Comparison of ENCODE assay signal across 8 cellular contexts in the genomic region with DNA sequence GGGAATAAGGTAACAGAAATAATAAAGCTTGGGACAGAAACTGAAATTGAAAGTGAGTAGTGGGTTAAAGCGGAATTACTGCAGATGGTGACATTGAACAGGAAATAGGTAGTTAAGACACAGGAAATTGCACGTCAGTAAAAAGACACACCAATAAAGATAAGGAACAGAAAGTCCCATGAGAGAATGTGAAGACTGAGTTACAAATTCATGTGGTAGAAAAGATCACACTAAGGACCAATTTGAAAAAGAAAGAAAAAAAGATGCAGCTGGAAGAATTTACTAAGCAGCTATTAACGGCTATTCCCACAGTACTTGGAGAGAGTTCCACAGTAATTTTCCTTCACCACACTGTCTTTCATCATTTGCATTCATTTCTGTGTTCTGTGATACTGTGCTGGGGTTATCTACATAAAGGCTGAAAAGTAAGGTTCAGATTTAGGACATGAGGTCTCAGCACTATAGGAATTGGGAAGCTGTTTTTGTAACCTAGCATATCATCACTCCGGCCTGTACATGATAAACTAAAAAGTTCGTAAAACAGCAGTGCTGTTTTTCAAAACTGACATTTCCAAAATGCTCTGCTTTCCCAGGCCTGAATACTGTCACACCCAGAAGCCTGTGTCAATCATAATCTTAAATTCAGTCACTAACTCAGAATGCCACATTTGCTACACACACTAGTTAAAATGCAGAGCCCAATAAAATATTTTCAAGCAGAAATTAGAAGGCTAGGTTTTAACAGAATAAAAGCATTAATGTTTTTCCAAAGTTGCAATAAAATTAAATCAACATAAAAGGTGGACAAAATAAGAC. TPM values are rescaled to one million over a fixed set of nuclear protein-coding genes. Genes with fewer than 3 reads are reported as not detected.
A peak's percentile ranks its signal among the peaks of the same experiment; 100 is the strongest.
DNase-seq lines count a peak whose midpoint lies in the region; ATAC-seq and TF ChIP-seq lines count a peak whose summit lies in the region.

No MANE protein-coding gene starts in this region.

- peaks cover 36% of the 10 kb centered on the region for H3K36me3 Mint-ChIP-seq in activated CD4-positive, alpha-beta T cell treated with anti-CD3 and anti-CD28 coated beads, Interleukin-2, amount 10 ng/mL, durations not matched to agents 24 days and 14 days (ENCODE audit: low read depth)

- peaks cover 19% of the 10 kb centered on the region for H3K4me1 Mint-ChIP-seq in activated CD4-positive, alpha-beta T cell treated with anti-CD3 and anti-CD28 coated beads, Interleukin-2, amount 10 ng/mL, durations not matched to agents 24 days and 14 days

- peaks cover 13% of the 10 kb centered on the region for H3K9me3 Mint-ChIP-seq in activated CD4-positive, alpha-beta T cell treated with anti-CD3 and anti-CD28 coated beads, Interleukin-2, amount 10 ng/mL, durations not matched to agents 24 days and 14 days

- DNase-seq in activated CD4-positive, alpha-beta T cell treated with anti-CD3 and anti-CD28 coated beads, Interleukin-2, amount 10 ng/mL, durations not matched to agents 24 days and 14 days, result peak; percentile 75
- DNase-seq in activated CD4-positive, alpha-beta T cell treated with anti-CD3 and anti-CD28 coated beads, Interleukin-2, amount 50 U/mL, for 4 hours, result no peak
- peak; percentile 93 for DNase-seq in OCI-M1 (lab: John Stamatoyannopoulos, UW)
- peak; percentile 40 for DNase-seq in fibroblast of the aortic adventitia (ENCODE audit: low read depth)
- DNase-seq in NCI-H1092 (lab: John Stamatoyannopoulos, UW), result no peak
- DNase-seq in COLO668 (lab: John Stamatoyannopoulos, UW; ENCODE audit: unreplicated experiment), result no peak

- intact Hi-C loops in activated CD4-positive, alpha-beta T cell treated with anti-CD3 and anti-CD28 coated beads, Interleukin-2, amount 10 ng/mL, durations not matched to agents 24 days and 14 days (cut with micrococcal nuclease), result loop anchor here (1.0 to 2.0 kb wide), 5 partner anchors 14 to 82 kb away; no protein-coding TSS in a partner anchor

- peak overlapping the region; percentile 91 for H3K27ac Mint-ChIP-seq in activated CD4-positive, alpha-beta T cell treated with anti-CD3 and anti-CD28 coated beads, Interleukin-2, amount 10 ng/mL, durations not matched to agents 24 days and 14 days

- peak; percentile 90 for ATAC-seq in HG02943 (IDR thresholded peaks at IDR 0.05; ENCODE audit: low read depth, unreplicated experiment)

- H3K27me3 Mint-ChIP-seq in activated CD4-positive, alpha-beta T cell treated with anti-CD3 and anti-CD28 coated beads, Interleukin-2, amount 10 ng/mL, durations not matched to agents 24 days and 14 days, result no peaks in the 10 kb centered on the region

- no peak for TF ChIP-seq CTCF in fibroblast of the aortic adventitia (IDR thresholded peaks at IDR 0.05; ENCODE audit: insufficient read depth, low read length)

- no peak overlapping the region for H3K4me3 ChIP-seq in fibroblast of the aortic adventitia (ENCODE audit: low read depth, low read length)
- peak overlapping the region in 2 of 7 experiments; percentile 7 to 20 for H3K4me3 ChIP-seq in skin epidermis

- peak overlapping the region in 16 of 21 experiments; percentile 15 to 76 (median 58) for H3K27ac ChIP-seq in skin epidermis

- H3K4me3 Mint-ChIP-seq in activated CD4-positive, alpha-beta T cell treated with anti-CD3 and anti-CD28 coated beads, Interleukin-2, amount 10 ng/mL, durations not matched to agents 24 days and 14 days, result peak overlapping the region; percentile 73

RNA-seq across cellular contexts. Expression of a gene that starts 42.9 kb away (rescaled TPM):
- total RNA-seq in activated CD4-positive, alpha-beta T cell treated with anti-CD3 and anti-CD28 coated beads, Interleukin-2, amount 10 ng/mL, durations not matched to agents 24 days and 14 days, result 14.5 and 18.9 TPM in 2 replicates
- 15.7 and 22.4 TPM in 2 replicates for total RNA-seq in fibroblast of the aortic adventitia (ENCODE audit: low replicate concordance)

Comparison
In these comparisons a context has a peak if more than half of its experiments do, and no peak if none do; other contexts are left out.
1. DNase-seq: peak in activated CD4-positive, alpha-beta T cell treated with anti-CD3 and anti-CD28 coated beads, Interleukin-2, amount 10 ng/mL, durations not matched to agents 24 days and 14 days (single experiment), OCI-M1 (single experiment) and fibroblast of the aortic adventitia (single experiment); none in activated CD4-positive, alpha-beta T cell treated with anti-CD3 and anti-CD28 coated beads, Interleukin-2, amount 50 U/mL, for 4 hours (0 of 2), NCI-H1092 (single experiment) and COLO668 (single experiment).